ENCODE assay signal across 12 cellular contexts in the genomic region with DNA sequence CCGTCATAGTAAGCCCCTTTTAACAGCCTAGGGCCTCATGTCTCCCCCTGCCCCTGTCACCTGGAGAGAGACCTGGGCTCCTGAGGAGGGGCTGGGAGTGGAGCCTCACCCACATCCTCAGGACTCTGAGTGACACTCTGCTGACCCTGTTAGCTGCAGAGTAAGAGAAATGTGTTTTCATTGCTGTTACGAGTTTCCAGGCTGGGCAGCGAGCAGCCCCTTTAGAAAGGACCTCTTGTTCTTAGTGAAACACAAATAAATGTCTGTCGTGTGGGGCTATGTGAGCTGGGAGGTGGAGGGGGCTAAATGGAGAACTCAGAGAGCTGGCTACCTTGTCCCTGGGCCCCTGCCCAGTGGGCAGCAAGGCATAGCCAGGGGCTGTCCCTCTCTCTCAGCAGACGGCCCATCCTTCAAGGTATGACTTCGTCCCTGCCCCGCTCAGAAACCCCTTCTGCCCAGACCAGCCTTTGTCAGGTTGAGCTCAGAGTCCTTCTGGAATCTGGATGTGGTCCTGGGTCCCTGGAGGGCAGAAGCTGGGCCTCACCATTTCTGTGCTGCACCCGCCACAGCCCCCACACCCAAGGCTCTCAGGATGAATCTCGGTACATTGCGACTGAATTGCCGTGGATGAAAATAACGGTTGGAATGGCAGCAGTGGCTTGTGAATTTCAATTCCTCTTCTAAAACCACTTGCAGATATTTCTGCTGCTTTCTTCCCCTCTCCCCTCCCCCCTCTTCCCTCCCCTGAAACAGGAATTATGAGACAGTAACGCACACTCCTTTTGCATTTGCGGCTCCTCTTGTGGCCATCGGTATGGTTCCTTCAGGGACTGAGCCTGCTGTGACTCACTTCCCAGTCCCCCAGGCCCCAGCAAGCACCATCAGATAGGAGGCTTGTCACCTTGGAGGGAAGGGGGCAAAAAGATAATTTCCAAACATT. TPM values are rescaled to one million over a fixed set of nuclear protein-coding genes. Genes with fewer than 3 reads are reported as not detected.
A peak's percentile ranks its signal among the peaks of the same experiment; 100 is the strongest.
DNase-seq lines count a peak whose midpoint lies in the region; ATAC-seq and TF ChIP-seq lines count a peak whose summit lies in the region.
"Had no signal": no experiment of that assay in that cellular context is flagged by ENCODE, and none has a peak within 500 bp of the region (broad histone marks: within the 10 kb centered on the region; RNA-seq: fewer than 3 reads in every experiment).

No MANE protein-coding gene starts in this region.

- peaks cover 14% of the 10 kb centered on the region for H3K27me3 Mint-ChIP-seq in activated CD8-positive, alpha-beta memory T cell treated with anti-CD3 and anti-CD28 coated beads, Interleukin-2, amount 10 ng/mL, durations not matched to agents 7 days and 5 days
- peaks cover 4 to 36% (median 6%) of the 10 kb centered on the region in 5 donors for H3K27me3 Mint-ChIP-seq in naive thymus-derived CD4-positive, alpha-beta T cell
- H3K27me3 Mint-ChIP-seq in effector memory CD8-positive, alpha-beta T cell = peaks cover 18 to 65% of the 10 kb centered on the region in 2 donors

- no peaks in the 10 kb centered on the region for H4K20me1 ChIP-seq in BLaER1 treated with 17β-estradiol and CSF1 and Interleukin-3, amounts not matched to agents 10 nM and 100 nM

- TF ChIP-seq EP300 in ovary (IDR thresholded peaks at IDR 0.05) = no peak

- POLR2A ChIA-PET in naive thymus-derived CD4-positive, alpha-beta T cell (lab: Charles Lee) = no interaction called here

- H3K4me3 Mint-ChIP-seq in activated CD8-positive, alpha-beta memory T cell treated with anti-CD3 and anti-CD28 coated beads, Interleukin-2, amount 10 ng/mL, durations not matched to agents 7 days and 5 days = no peak overlapping the region
- H3K4me3 Mint-ChIP-seq in naive thymus-derived CD4-positive, alpha-beta T cell = no peak overlapping the region
- H3K4me3 Mint-ChIP-seq in effector memory CD8-positive, alpha-beta T cell = no peak overlapping the region
- H3K4me3 Mint-ChIP-seq: CD8-positive, alpha-beta T cell had no signal

- peak overlapping the region; percentile 66 to 88 (median 78); a peak in 21 of 22 replicates for H3K9ac ChIP-seq in BLaER1 treated with 17β-estradiol and CSF1 and Interleukin-3, amounts not matched to agents 10 nM and 100 nM
- H3K9ac ChIP-seq: parathyroid adenoma had no signal

- no peak for TF ChIP-seq POLR2A in ovary (IDR thresholded peaks at IDR 0.05)

- TF ChIP-seq CTCF in HL-60 (IDR thresholded peaks at IDR 0.05; ENCODE audit: insufficient read depth, low read length) (no peak), ovary (IDR thresholded peaks at IDR 0.05) (no peak)

- H3K27ac Mint-ChIP-seq in activated CD8-positive, alpha-beta memory T cell treated with anti-CD3 and anti-CD28 coated beads, Interleukin-2, amount 10 ng/mL, durations not matched to agents 7 days and 5 days = no peak overlapping the region
- H3K27ac Mint-ChIP-seq in naive thymus-derived CD4-positive, alpha-beta T cell = no peak overlapping the region
- no peak overlapping the region for H3K27ac Mint-ChIP-seq in effector memory CD8-positive, alpha-beta T cell
- H3K27ac Mint-ChIP-seq: CD8-positive, alpha-beta T cell had no signal

- intact Hi-C loops in naive thymus-derived CD4-positive, alpha-beta T cell (cut with micrococcal nuclease) = no loop called here
- intact Hi-C loops in ovary (cut with DNase I) = no loop called here

- no peaks in the 10 kb centered on the region for H3K36me3 ChIP-seq in BLaER1 treated with 17β-estradiol and CSF1 and Interleukin-3, amounts not matched to agents 10 nM and 100 nM
- H3K36me3 ChIP-seq in naive thymus-derived CD4-positive, alpha-beta T cell (ENCODE audit: control insufficient read depth in 2 of 3, insufficient read depth in 3 of 3, low read length in 3 of 3) = no peaks in the 10 kb centered on the region
- no peaks in the 10 kb centered on the region for H3K36me3 ChIP-seq in ovary
- H3K36me3 ChIP-seq: HAP-1 had no signal

- peaks cover 98 to 100% (median 100%) of the 10 kb centered on the region in 10 experiments for H3K4me1 ChIP-seq in BLaER1 treated with 17β-estradiol and CSF1 and Interleukin-3, amounts not matched to agents 10 nM and 100 nM
- H3K4me1 ChIP-seq in naive thymus-derived CD4-positive, alpha-beta T cell (ENCODE audit: control insufficient read depth in 2 of 2, insufficient read depth in 2 of 2, low read length in 2 of 2) = no peaks in the 10 kb centered on the region
- H3K4me1 ChIP-seq in ovary (ENCODE audit: insufficient read depth) = no peaks in the 10 kb centered on the region
- H3K4me1 ChIP-seq: HAP-1, parathyroid adenoma had no signal

- no peaks in the 10 kb centered on the region for H3K36me3 Mint-ChIP-seq in activated CD8-positive, alpha-beta memory T cell treated with anti-CD3 and anti-CD28 coated beads, Interleukin-2, amount 10 ng/mL, durations not matched to agents 7 days and 5 days
- no peaks in the 10 kb centered on the region for H3K36me3 Mint-ChIP-seq in naive thymus-derived CD4-positive, alpha-beta T cell
- no peaks in the 10 kb centered on the region for H3K36me3 Mint-ChIP-seq in effector memory CD8-positive, alpha-beta T cell (ENCODE audit: insufficient read depth)
- H3K36me3 Mint-ChIP-seq: CD8-positive, alpha-beta T cell had no signal

- H3K4me3 ChIP-seq in BLaER1 treated with 17β-estradiol and CSF1 and Interleukin-3, amounts not matched to agents 10 nM and 100 nM = peak overlapping the region; percentile 17 to 53 (median 38); a peak in 17 of 20 replicates
- H3K4me3 ChIP-seq in HL-60 (replicated peaks; ENCODE audit: insufficient read depth, low read length) = no peak overlapping the region
- no peak overlapping the region for H3K4me3 ChIP-seq in naive thymus-derived CD4-positive, alpha-beta T cell (ENCODE audit: low read length)
- H3K4me3 ChIP-seq in ovary = no peak overlapping the region
- H3K4me3 ChIP-seq: HAP-1 had no signal

- DNase-seq in HL-60 (ENCODE audit: low read depth in 1 of 2, low spot score in 1 of 2) (peak in 1 of 2 experiments; percentile 69), HuH-7 (ENCODE audit: low spot score) (no peak), ovary (no peak)
- peak; percentile 25 for DNase-seq in activated CD8-positive, alpha-beta memory T cell treated with anti-CD3 and anti-CD28 coated beads, Interleukin-2, amount 10 ng/mL, durations not matched to agents 7 days and 5 days
- no peak for DNase-seq in naive thymus-derived CD4-positive, alpha-beta T cell
- DNase-seq in effector memory CD8-positive, alpha-beta T cell = no peak
- DNase-seq: activated CD4-positive, alpha-beta T cell treated with anti-CD3 and anti-CD28 coated beads, Interleukin-2, amount 50 U/mL, for 4 hours had no signal

- H3K4me2 ChIP-seq in BLaER1 treated with 17β-estradiol and CSF1 and Interleukin-3, amounts not matched to agents 10 nM and 100 nM = peak overlapping the region; percentile 86 to 97 (median 91)

- H3K27me3 ChIP-seq in BLaER1 treated with 17β-estradiol and CSF1 and Interleukin-3, amounts not matched to agents 10 nM and 100 nM = no peaks in the 10 kb centered on the region
- H3K27me3 ChIP-seq in HL-60 (ENCODE audit: insufficient read depth, poor library complexity, severe bottlenecking) (no peaks in the 10 kb centered on the region), ovary (no peaks in the 10 kb centered on the region)
- H3K27me3 ChIP-seq in naive thymus-derived CD4-positive, alpha-beta T cell (ENCODE audit: control insufficient read depth in 2 of 2, insufficient read depth in 2 of 2, low read length in 2 of 2) = no peaks in the 10 kb centered on the region

- CTCF ChIA-PET in activated CD8-positive, alpha-beta memory T cell treated with anti-CD3 and anti-CD28 coated beads, Interleukin-2, amount 10 ng/mL, durations not matched to agents 7 days and 5 days (lab: Charles Lee) = interaction anchor here (2.0 to 2.9 kb wide), 3 partner anchors 11 to 130 kb away, joined by 6 to 10 read pairs (median 7); no protein-coding TSS in a partner anchor
- CTCF ChIA-PET in naive thymus-derived CD4-positive, alpha-beta T cell (lab: Charles Lee) = no interaction called here

- 79 to 82% (median 82%) methylated on average over 15 of the region's 15 CpGs for WGBS in ovary, 3 donors

- peak overlapping the region; percentile 70 to 99 (median 91) for H3K27ac ChIP-seq in BLaER1 treated with 17β-estradiol and CSF1 and Interleukin-3, amounts not matched to agents 10 nM and 100 nM
- H3K27ac ChIP-seq in HL-60 (replicated peaks) (peak overlapping the region; percentile 63), ovary (no peak overlapping the region)
- no peak overlapping the region for H3K27ac ChIP-seq in naive thymus-derived CD4-positive, alpha-beta T cell (ENCODE audit: low read depth, low read length)
- H3K27ac ChIP-seq: parathyroid adenoma had no signal

- no peaks in the 10 kb centered on the region for H3K9me3 ChIP-seq in BLaER1 treated with 17β-estradiol and CSF1 and Interleukin-3, amounts not matched to agents 10 nM and 100 nM (replicated peaks in 1 of 11)
- H3K9me3 ChIP-seq in naive thymus-derived CD4-positive, alpha-beta T cell (ENCODE audit: control insufficient read depth in 2 of 3, low read length in 3 of 3) = no peaks in the 10 kb centered on the region
- no peaks in the 10 kb centered on the region for H3K9me3 ChIP-seq in ovary
- H3K9me3 ChIP-seq: HAP-1 had no signal

- H3K4me1 Mint-ChIP-seq in activated CD8-positive, alpha-beta memory T cell treated with anti-CD3 and anti-CD28 coated beads, Interleukin-2, amount 10 ng/mL, durations not matched to agents 7 days and 5 days = no peaks in the 10 kb centered on the region
- H3K4me1 Mint-ChIP-seq in naive thymus-derived CD4-positive, alpha-beta T cell = peaks cover 0 to 6% (median 0%) of the 10 kb centered on the region in 7 donors
- peaks cover 0 to 3% of the 10 kb centered on the region in 2 donors for H3K4me1 Mint-ChIP-seq in effector memory CD8-positive, alpha-beta T cell (ENCODE audit: low read depth in 2 of 2)

- ATAC-seq in activated CD8-positive, alpha-beta memory T cell treated with anti-CD3 and anti-CD28 coated beads, Interleukin-2, amount 10 ng/mL, durations not matched to agents 7 days and 5 days = no peak
- peak; percentile 74 for ATAC-seq in naive thymus-derived CD4-positive, alpha-beta T cell
- no peak for ATAC-seq in HG02973 (IDR thresholded peaks at IDR 0.05; ENCODE audit: unreplicated experiment)
- no peak for ATAC-seq in effector memory CD8-positive, alpha-beta T cell (replicated peaks)
- ATAC-seq: CD8-positive, alpha-beta T cell had no signal

- no peaks in the 10 kb centered on the region for H3K9me3 Mint-ChIP-seq in activated CD8-positive, alpha-beta memory T cell treated with anti-CD3 and anti-CD28 coated beads, Interleukin-2, amount 10 ng/mL, durations not matched to agents 7 days and 5 days (ENCODE audit: low read depth)
- no peaks in the 10 kb centered on the region for H3K9me3 Mint-ChIP-seq in naive thymus-derived CD4-positive, alpha-beta T cell
- H3K9me3 Mint-ChIP-seq in effector memory CD8-positive, alpha-beta T cell = no peaks in the 10 kb centered on the region
- H3K9me3 Mint-ChIP-seq: CD8-positive, alpha-beta T cell had no signal

RNA-seq across cellular contexts. Expression of a gene that starts 10.0 kb away (rescaled TPM):
- total RNA-seq in activated CD8-positive, alpha-beta memory T cell treated with anti-CD3 and anti-CD28 coated beads, Interleukin-2, amount 10 ng/mL, durations not matched to agents 7 days and 5 days = not detected
- under 1 TPM in 2 of 5 experiments, not detected in 3; 0.16 to 0.59 TPM for total RNA-seq in naive thymus-derived CD4-positive, alpha-beta T cell
- not detected for polyA plus RNA-seq in naive thymus-derived CD4-positive, alpha-beta T cell
- total RNA-seq in ovary = under 1 TPM in 1 of 7 donors, not detected in 6; 0.08 TPM
- polyA plus RNA-seq in ovary = not detected
- total RNA-seq: CD8-positive, alpha-beta T cell had no signal

RNA-seq across cellular contexts. Expression of a gene that starts 15.0 kb away (rescaled TPM):
- total RNA-seq in activated CD8-positive, alpha-beta memory T cell treated with anti-CD3 and anti-CD28 coated beads, Interleukin-2, amount 10 ng/mL, durations not matched to agents 7 days and 5 days = not detected
- 1 to 10 TPM in 1 of 5 experiments, under 1 TPM in 2, not detected in 2; 0.05 to 1.1 (median 0.08) TPM for total RNA-seq in naive thymus-derived CD4-positive, alpha-beta T cell
- polyA plus RNA-seq in naive thymus-derived CD4-positive, alpha-beta T cell = not detected
- under 1 TPM in 2 of 7 donors, not detected in 5; 0.05 to 0.08 TPM for total RNA-seq in ovary
- under 1 TPM in 1 of 2 donors, not detected in 1; 0.33 TPM for polyA plus RNA-seq in ovary
- total RNA-seq: CD8-positive, alpha-beta T cell had no signal

RNA-seq across cellular contexts. Expression of a gene that starts 38.1 kb away (rescaled TPM):
- 100 to 1,000 TPM; 281 to 327 TPM for total RNA-seq in activated CD8-positive, alpha-beta memory T cell treated with anti-CD3 and anti-CD28 coated beads, Interleukin-2, amount 10 ng/mL, durations not matched to agents 7 days and 5 days
- 100 to 1,000 TPM; 109 to 288 (median 140) TPM for total RNA-seq in naive thymus-derived CD4-positive, alpha-beta T cell
- polyA plus RNA-seq in naive thymus-derived CD4-positive, alpha-beta T cell = 100 to 1,000 TPM; 123 to 133 TPM
- 100 to 1,000 TPM in 4 of 7 donors, 10 to 100 TPM in 3; 81.3 to 157 (median 102) TPM for total RNA-seq in ovary
- polyA plus RNA-seq in ovary = 100 to 1,000 TPM in 1 of 2 donors, 10 to 100 TPM in 1; 71.7 to 139 TPM

Comparison
In these comparisons a context has a peak if more than half of its experiments do, and no peak if none do; other contexts are left out.
1. H3K27ac ChIP-seq: peak in BLaER1 treated with 17β-estradiol and CSF1 and Interleukin-3, amounts not matched to agents 10 nM and 100 nM (11 of 11) and HL-60 (single experiment); none in naive thymus-derived CD4-positive, alpha-beta T cell (single experiment) and ovary (0 of 2).
2. H3K4me3 ChIP-seq: peak in BLaER1 treated with 17β-estradiol and CSF1 and Interleukin-3, amounts not matched to agents 10 nM and 100 nM (10 of 10); none in HL-60 (single experiment), naive thymus-derived CD4-positive, alpha-beta T cell (single experiment) and ovary (single experiment).